ENCODE assay signal across 8 cellular contexts in genomic region chr3:98812851-98813374, GRCh38.
DNase-seq lines count a peak whose midpoint lies in the region; ATAC-seq, FAIRE-seq and TF ChIP-seq lines count a peak whose summit lies in the region.

No MANE protein-coding gene starts in this region.

- in situ Hi-C loops in ACHN (cut with HindIII; ENCODE audit: low pct_ligation_motif_present, low pct_unique_long_range_greater_than_20kb, low sequenced_read_pairs), result no loop called here

- DNase-seq in ACHN, result peak; percentile 31
- DNase-seq in RCC 7860 (ENCODE audit: low spot score), result peak; percentile 54
- DNase-seq in fibroblast of mammary gland (ENCODE audit: low read depth), result peak; percentile 50
- peak; percentile 17 for DNase-seq in retina
- DNase-seq in head of caudate nucleus, result no peak
- DNase-seq in activated CD4-positive, CD25-positive, alpha-beta regulatory T cell treated with anti-CD3 and anti-CD28 coated beads, Interleukin-2, amount 50 U/mL, for 72 hours, result no peak

- ATAC-seq in GM18499 (IDR thresholded peaks at IDR 0.05; ENCODE audit: insufficient read depth, unreplicated experiment), result peak; percentile 48
- ATAC-seq in HG03575 (IDR thresholded peaks at IDR 0.05; ENCODE audit: extremely low read depth, insufficient number of reproducible peaks, low FRiP score, unreplicated experiment), result peak; percentile 50

- FAIRE-seq in RCC 7860 (lab: Jason Lieb, UNC), result peak; percentile 84

- no peak overlapping the region for H3K4me3 ChIP-seq in fibroblast of mammary gland (ENCODE audit: control insufficient read depth, low read depth, low read length)

- peak; percentile 51 for TF ChIP-seq CTCF in fibroblast of mammary gland (conservative IDR thresholded peaks at IDR 0.05; ENCODE audit: control insufficient read depth, insufficient read depth, low read depth, low read length)

- intact Hi-C loops in head of caudate nucleus (cut with DNase I), result loop anchor here (10.0 kb wide), 1 partner anchor 92 kb away; the partner anchor contains the start of gene DCBLD2

Comparison
In these comparisons a context has a peak if more than half of its experiments do, and no peak if none do; other contexts are left out.
1. DNase-seq: peak in ACHN (single experiment), RCC 7860 (single experiment), fibroblast of mammary gland (single experiment) and retina (single experiment); none in head of caudate nucleus (0 of 42) and activated CD4-positive, CD25-positive, alpha-beta regulatory T cell treated with anti-CD3 and anti-CD28 coated beads, Interleukin-2, amount 50 U/mL, for 72 hours (single experiment).